ENCODE assay signal across 10 cellular contexts in genomic region chr19:1943661-1944087, GRCh38. TPM values are rescaled to one million over a fixed set of nuclear protein-coding genes. Genes with fewer than 3 reads are reported as not detected.
DNase-seq lines count a peak whose midpoint lies in the region; ATAC-seq and TF ChIP-seq lines count a peak whose summit lies in the region.
"Had no signal": no experiment of that assay in that cellular context is flagged by ENCODE, and none has a peak within 500 bp of the region (broad histone marks: within the 10 kb centered on the region; RNA-seq: fewer than 3 reads in every experiment).

No MANE protein-coding gene starts in this region.

- H3K4me3 ChIP-seq in CD4-positive, CD25-positive, alpha-beta regulatory T cell (ENCODE audit: low read depth, low read length) = no peak overlapping the region
- H3K4me3 ChIP-seq in HL-60 (replicated peaks; ENCODE audit: insufficient read depth, low read length) = peak overlapping the region; percentile 95

- H3K9me3 Mint-ChIP-seq in CD4-positive, CD25-positive, alpha-beta regulatory T cell = no peaks in the 10 kb centered on the region
- no peaks in the 10 kb centered on the region for H3K9me3 Mint-ChIP-seq in activated naive CD8-positive, alpha-beta T cell treated with anti-CD3 and anti-CD28 coated beads, Interleukin-2, amount 10 ng/mL, durations not matched to agents 7 days and 5 days
- H3K9me3 Mint-ChIP-seq in natural killer cell = no peaks in the 10 kb centered on the region

- no peaks in the 10 kb centered on the region for H3K36me3 Mint-ChIP-seq in CD4-positive, CD25-positive, alpha-beta regulatory T cell
- H3K36me3 Mint-ChIP-seq in activated naive CD8-positive, alpha-beta T cell treated with anti-CD3 and anti-CD28 coated beads, Interleukin-2, amount 10 ng/mL, durations not matched to agents 7 days and 5 days = peaks cover 4% of the 10 kb centered on the region
- no peaks in the 10 kb centered on the region for H3K36me3 Mint-ChIP-seq in natural killer cell

- peak overlapping the region; percentile 89 to 97 (median 94) for H3K4me3 Mint-ChIP-seq in CD4-positive, CD25-positive, alpha-beta regulatory T cell
- peak overlapping the region; percentile 97 for H3K4me3 Mint-ChIP-seq in activated naive CD8-positive, alpha-beta T cell treated with anti-CD3 and anti-CD28 coated beads, Interleukin-2, amount 10 ng/mL, durations not matched to agents 7 days and 5 days
- peak overlapping the region; percentile 94 for H3K4me3 Mint-ChIP-seq in natural killer cell

- H3K27me3 ChIP-seq in CD4-positive, CD25-positive, alpha-beta regulatory T cell (ENCODE audit: control insufficient read depth, insufficient read depth, low read length) = no peaks in the 10 kb centered on the region
- H3K27me3 ChIP-seq in HL-60 (ENCODE audit: insufficient read depth, poor library complexity, severe bottlenecking) = no peaks in the 10 kb centered on the region

- H3K27me3 Mint-ChIP-seq in CD4-positive, CD25-positive, alpha-beta regulatory T cell = peaks cover 12% of the 10 kb centered on the region
- H3K27me3 Mint-ChIP-seq in activated naive CD8-positive, alpha-beta T cell treated with anti-CD3 and anti-CD28 coated beads, Interleukin-2, amount 10 ng/mL, durations not matched to agents 7 days and 5 days = no peaks in the 10 kb centered on the region
- no peaks in the 10 kb centered on the region for H3K27me3 Mint-ChIP-seq in natural killer cell (ENCODE audit: low read depth in 2 of 2)

- DNase-seq in CD4-positive, CD25-positive, alpha-beta regulatory T cell = no peak
- DNase-seq in HL-60 (ENCODE audit: low read depth in 1 of 2, low spot score in 1 of 2) (peak in 1 of 2 experiments; percentile 28), natural killer cell (no peak), kidney tubule cell (ENCODE audit: low spot score) (no peak), NCI-H748 treated with DMSO at 0.1 percent for 48 hours (lab: John Stamatoyannopoulos, UW) (no peak), amygdala (lab: John Stamatoyannopoulos, UW) (no peak)
- DNase-seq in activated naive CD8-positive, alpha-beta T cell treated with anti-CD3 and anti-CD28 coated beads, Interleukin-2, amount 10 ng/mL, durations not matched to agents 7 days and 5 days = no peak
- DNase-seq: NCI-H226, SW 1271 had no signal

- ATAC-seq in CD4-positive, CD25-positive, alpha-beta regulatory T cell (ENCODE audit: low read depth in 2 of 2) = no peak
- no peak for ATAC-seq in activated naive CD8-positive, alpha-beta T cell treated with anti-CD3 and anti-CD28 coated beads, Interleukin-2, amount 10 ng/mL, durations not matched to agents 7 days and 5 days (ENCODE audit: low read depth)
- ATAC-seq in natural killer cell (no peak), HG02973 (IDR thresholded peaks at IDR 0.05; ENCODE audit: unreplicated experiment) (no peak)

- H3K36me3 ChIP-seq in CD4-positive, CD25-positive, alpha-beta regulatory T cell (ENCODE audit: control insufficient read depth, insufficient read depth, low read length) = peaks cover 3% of the 10 kb centered on the region

- peak overlapping the region in 2 of 3 donors; percentile 95 to 98 for H3K27ac Mint-ChIP-seq in CD4-positive, CD25-positive, alpha-beta regulatory T cell
- peak overlapping the region; percentile 95 for H3K27ac Mint-ChIP-seq in activated naive CD8-positive, alpha-beta T cell treated with anti-CD3 and anti-CD28 coated beads, Interleukin-2, amount 10 ng/mL, durations not matched to agents 7 days and 5 days
- peak overlapping the region; percentile 94 to 96 for H3K27ac Mint-ChIP-seq in natural killer cell

- intact Hi-C loops in natural killer cell (cut with micrococcal nuclease) = no loop called here

- H3K4me1 Mint-ChIP-seq in CD4-positive, CD25-positive, alpha-beta regulatory T cell = peaks cover 6 to 37% (median 17%) of the 10 kb centered on the region in 4 donors
- peaks cover 23% of the 10 kb centered on the region for H3K4me1 Mint-ChIP-seq in activated naive CD8-positive, alpha-beta T cell treated with anti-CD3 and anti-CD28 coated beads, Interleukin-2, amount 10 ng/mL, durations not matched to agents 7 days and 5 days
- H3K4me1 Mint-ChIP-seq in natural killer cell = peaks cover 19 to 44% of the 10 kb centered on the region in 2 donors

- POLR2A ChIA-PET in activated naive CD8-positive, alpha-beta T cell treated with anti-CD3 and anti-CD28 coated beads, Interleukin-2, amount 10 ng/mL, durations not matched to agents 7 days and 5 days (lab: Charles Lee) = interaction anchor here (0.7 to 2.2 kb wide), 4 partner anchors 23 to 119 kb away, joined by 3 to 10 read pairs (median 5); no protein-coding TSS in a partner anchor

- TF ChIP-seq CTCF in HL-60 (IDR thresholded peaks at IDR 0.05; ENCODE audit: insufficient read depth, low read length) (no peak), natural killer cell (IDR thresholded peaks at IDR 0.05) (no peak)

- peaks cover 33% of the 10 kb centered on the region for H3K4me1 ChIP-seq in CD4-positive, CD25-positive, alpha-beta regulatory T cell (ENCODE audit: control insufficient read depth, insufficient read depth, low read length, poor library complexity, severe bottlenecking)

- H3K9me3 ChIP-seq in CD4-positive, CD25-positive, alpha-beta regulatory T cell (ENCODE audit: control insufficient read depth in 2 of 2, low read length in 2 of 2) = no peaks in the 10 kb centered on the region

- H3K27ac ChIP-seq in CD4-positive, CD25-positive, alpha-beta regulatory T cell (ENCODE audit: insufficient read depth, low read length, poor library complexity, severe bottlenecking) = peak overlapping the region; percentile 90
- H3K27ac ChIP-seq in HL-60 (replicated peaks) = peak overlapping the region; percentile 88

RNA-seq across cellular contexts. Expression of gene CSNK1G2, which starts 2.7 kb away (rescaled TPM):
- 101 TPM for total RNA-seq in CD4-positive, CD25-positive, alpha-beta regulatory T cell
- polyA plus RNA-seq in CD4-positive, CD25-positive, alpha-beta regulatory T cell = 10 to 100 TPM; 15.3 to 19.9 (median 17.3) TPM
- 100 to 1,000 TPM; 127 to 134 TPM for total RNA-seq in activated naive CD8-positive, alpha-beta T cell treated with anti-CD3 and anti-CD28 coated beads, Interleukin-2, amount 10 ng/mL, durations not matched to agents 7 days and 5 days
- 100 to 1,000 TPM; 138 to 143 (median 139) TPM for total RNA-seq in natural killer cell

RNA-seq across cellular contexts. Expression of gene ADAT3, which starts 38.5 kb away (rescaled TPM):
- 6.9 TPM for total RNA-seq in CD4-positive, CD25-positive, alpha-beta regulatory T cell
- polyA plus RNA-seq in CD4-positive, CD25-positive, alpha-beta regulatory T cell = 1 to 10 TPM; 4.4 to 8.8 (median 6.0) TPM
- 1 to 10 TPM; 7.6 to 9.3 TPM for total RNA-seq in activated naive CD8-positive, alpha-beta T cell treated with anti-CD3 and anti-CD28 coated beads, Interleukin-2, amount 10 ng/mL, durations not matched to agents 7 days and 5 days
- total RNA-seq in natural killer cell = 10 to 100 TPM; 13.0 to 20.9 (median 13.1) TPM

RNA-seq across cellular contexts. Expression of gene SCAMP4, which starts 38.5 kb away (rescaled TPM):
- 20.8 TPM for total RNA-seq in CD4-positive, CD25-positive, alpha-beta regulatory T cell
- polyA plus RNA-seq in CD4-positive, CD25-positive, alpha-beta regulatory T cell = 10 to 100 TPM in 2 of 4 donors, 1 to 10 TPM in 2; 8.2 to 20.3 (median 10.0) TPM
- 10 to 100 TPM; 35.1 to 35.2 TPM for total RNA-seq in activated naive CD8-positive, alpha-beta T cell treated with anti-CD3 and anti-CD28 coated beads, Interleukin-2, amount 10 ng/mL, durations not matched to agents 7 days and 5 days
- 10 to 100 TPM; 43.1 to 53.7 (median 46.9) TPM for total RNA-seq in natural killer cell

RNA-seq across cellular contexts. Expression of gene ABHD17A, which starts 58.4 kb away (rescaled TPM):
- 148 TPM for total RNA-seq in CD4-positive, CD25-positive, alpha-beta regulatory T cell
- polyA plus RNA-seq in CD4-positive, CD25-positive, alpha-beta regulatory T cell = 100 to 1,000 TPM; 139 to 202 (median 159) TPM
- total RNA-seq in activated naive CD8-positive, alpha-beta T cell treated with anti-CD3 and anti-CD28 coated beads, Interleukin-2, amount 10 ng/mL, durations not matched to agents 7 days and 5 days = 100 to 1,000 TPM; 185 to 194 TPM
- 100 to 1,000 TPM; 554 to 652 (median 608) TPM for total RNA-seq in natural killer cell
